Comparison of ENCODE assay signal across 10 cellular contexts in the genomic region with DNA sequence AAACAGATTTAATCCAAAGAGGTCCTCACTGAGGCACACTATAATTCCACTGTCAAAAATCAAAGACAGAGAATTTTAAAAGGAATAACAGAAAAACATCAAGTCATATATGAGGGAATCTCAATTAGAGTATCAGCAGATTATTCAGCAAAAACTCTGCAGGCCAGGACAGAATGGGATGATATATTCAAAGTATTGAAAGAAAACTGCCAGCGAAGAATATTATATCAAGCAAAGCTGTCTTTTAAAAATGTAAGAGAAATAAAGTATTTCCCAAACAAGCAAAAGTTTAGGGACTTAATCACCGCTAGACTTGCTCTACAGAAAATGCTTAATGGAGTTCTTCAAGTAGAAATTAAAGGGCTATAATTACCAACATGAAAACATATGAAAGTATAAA.
A peak's percentile ranks its signal among the peaks of the same experiment; 100 is the strongest.
ATAC-seq and TF ChIP-seq lines count a peak whose summit lies in the region.
"Had no signal": no experiment of that assay in that cellular context is flagged by ENCODE, and none has a peak within 500 bp of the region (broad histone marks: within the 10 kb centered on the region; RNA-seq: fewer than 3 reads in every experiment).

No MANE protein-coding gene starts in this region.

- ATAC-seq in HG03354 (IDR thresholded peaks at IDR 0.05; ENCODE audit: poor library complexity, severe bottlenecking, unreplicated experiment) = no peak
- ATAC-seq: A549; CD8-positive, alpha-beta T cell had no signal

- H3K36me3 ChIP-seq in HEK293 (ENCODE audit: control insufficient read depth in 2 of 2, insufficient read depth in 1 of 2, low read length in 2 of 2) = no peaks in the 10 kb centered on the region
- H3K36me3 ChIP-seq: BE2C; BLaER1; BLaER1 treated with 17β-estradiol and CSF1 and Interleukin-3, amounts not matched to agents 10 nM and 100 nM had no signal

- no peak for TF ChIP-seq CTCF in HEK293 (tag by site-specific recombination; IDR thresholded peaks at IDR 0.05)

- H3K4me3 ChIP-seq in HEK293 (ENCODE audit: low read depth, low read length) = no peak overlapping the region
- H3K4me3 ChIP-seq: A549; BLaER1; BLaER1 treated with 17β-estradiol and CSF1 and Interleukin-3, amounts not matched to agents 10 nM and 100 nM had no signal

- no peaks in the 10 kb centered on the region for H3K9me3 ChIP-seq in HEK293 (ENCODE audit: control insufficient read depth, insufficient read depth, low read depth, low read length)
- H3K9me3 ChIP-seq: BE2C had no signal

- H3K4me1 ChIP-seq in HEK293 (ENCODE audit: control insufficient read depth, insufficient read depth, low read length) = no peaks in the 10 kb centered on the region
- H3K4me1 ChIP-seq: A549; BE2C; BLaER1; BLaER1 treated with 17β-estradiol and CSF1 and Interleukin-3, amounts not matched to agents 10 nM and 100 nM; Caco-2 had no signal

- POLR2A ChIA-PET in HEK293 (lab: Yijun Ruan, JAX) = no interaction called here

- CTCF ChIA-PET in HEK293 (lab: Yijun Ruan, JAX) = no interaction called here

- H3K27ac ChIP-seq in HEK293 (ENCODE audit: extremely low read depth, low read depth, low read length) = no peak overlapping the region
- H3K27ac ChIP-seq: 22Rv1; A549; BLaER1; BLaER1 treated with 17β-estradiol and CSF1 and Interleukin-3, amounts not matched to agents 10 nM and 100 nM; C4-2B had no signal

TF ChIP-seq in HEK293, 187 proteins besides CTCF, POLR2A, EP300 and RAD21:
- TF ChIP-seq HOXC10 (CRISPR knock-in tag; IDR thresholded peaks at IDR 0.05) = no peak
- TF ChIP-seq SETDB1 (IDR thresholded peaks at IDR 0.05; ENCODE audit: insufficient read length, low read length) = peak; percentile 95
- TF ChIP-seq OVOL3 (tag by site-specific recombination; IDR thresholded peaks at IDR 0.05) = no peak
- no peak for TF ChIP-seq YY2 (tag by site-specific recombination; IDR thresholded peaks at IDR 0.05)
- no peak for TF ChIP-seq ZNF335 (tag by site-specific recombination; conservative IDR thresholded peaks at IDR 0.05)
- TF ChIP-seq ZSCAN23 (tag by site-specific recombination; IDR thresholded peaks at IDR 0.05) = no peak
- no peak for TF ChIP-seq SALL2 (tag by site-specific recombination; IDR thresholded peaks at IDR 0.05; ENCODE audit: borderline replicate concordance)
- no peak for TF ChIP-seq ZSCAN30 (tag by site-specific recombination; IDR thresholded peaks at IDR 0.05)
